10 cellular contexts compared by ENCODE assay signal in the genomic region with DNA sequence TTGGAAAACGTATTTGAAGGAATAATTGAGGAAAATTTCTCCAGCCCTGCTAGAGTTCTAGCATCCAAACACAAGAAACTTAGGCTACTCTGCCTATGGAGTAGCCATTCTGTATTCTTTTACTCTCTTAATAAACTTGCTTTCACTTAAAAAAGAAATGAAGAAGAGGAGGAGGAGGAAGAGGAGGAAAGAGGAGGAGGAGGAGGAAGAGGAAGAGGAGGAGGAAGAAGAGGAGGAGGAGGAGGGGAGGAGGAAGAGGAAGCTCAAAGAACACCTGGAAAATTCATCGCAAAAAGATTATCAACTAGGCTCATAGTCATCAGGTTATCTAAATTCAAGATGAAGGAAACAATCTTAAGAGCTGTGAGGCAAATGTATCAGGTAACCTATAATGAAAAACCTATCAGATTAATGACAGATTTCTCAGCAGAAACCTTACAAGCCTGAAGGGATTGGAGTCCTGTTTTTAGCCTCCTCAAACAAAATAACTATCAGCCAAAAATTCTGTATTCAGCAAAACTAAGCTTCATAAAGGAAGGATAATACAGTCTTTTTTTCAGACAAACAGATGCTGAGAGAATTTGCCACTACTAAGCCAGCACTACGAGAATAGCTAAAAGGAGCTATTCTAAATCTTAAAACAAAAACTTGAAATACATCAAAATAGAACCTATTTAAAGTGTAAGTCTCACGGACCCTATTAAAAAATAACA. TPM values are rescaled to one million over a fixed set of nuclear protein-coding genes. Genes with fewer than 3 reads are reported as not detected.
"Had no signal": no experiment of that assay in that cellular context is flagged by ENCODE, and none has a peak within 500 bp of the region (broad histone marks: within the 10 kb centered on the region; RNA-seq: fewer than 3 reads in every experiment).

No MANE protein-coding gene starts in this region.

- H3K27ac ChIP-seq: HL-60 had no signal

- H3K4me3 ChIP-seq: GM23338 had no signal

- DNase-seq: H9, HCEC 1CT, HFFc6, KBM-7 had no signal

- H3K4me2 ChIP-seq: GM23338 had no signal

- FAIRE-seq: H1, H54, HepG2 had no signal

- ATAC-seq: GM23338, HepG2 had no signal

RNA-seq across cellular contexts. Expression of gene DSC1, which starts 56.2 kb away (rescaled TPM):
- total RNA-seq: GM23338, H1, H9, HepG2, HFFc6, HT1080 had no signal
- polyA plus RNA-seq: GM23338, HepG2 had no signal
